In the genomic region with DNA sequence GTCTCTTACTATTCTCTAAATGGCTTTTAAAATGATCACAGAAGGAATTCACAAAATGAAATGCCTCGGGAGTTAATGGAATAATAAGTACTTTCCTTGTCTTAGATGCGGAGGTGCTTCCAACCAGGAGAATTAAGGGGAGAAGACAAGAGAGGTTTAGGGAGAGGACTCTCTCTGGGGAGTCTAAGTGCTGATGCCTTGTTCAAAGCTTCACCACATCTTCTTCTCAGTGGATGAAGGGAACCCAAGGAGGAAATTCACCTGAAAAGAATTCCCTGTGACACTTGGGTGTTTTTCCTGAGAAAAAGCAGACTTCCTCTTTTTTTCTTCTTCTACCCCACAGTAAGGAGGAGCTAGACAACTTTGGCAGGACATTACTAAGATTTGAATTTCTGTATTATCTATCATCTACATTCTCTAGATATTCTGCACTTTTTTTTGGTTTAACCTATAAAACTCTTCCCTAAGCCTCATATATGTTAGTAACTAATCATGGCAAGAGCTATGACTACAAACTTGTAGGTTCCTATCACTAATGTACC, we compare ENCODE assay signal across 34 cellular contexts.
"Had no signal": no experiment of that assay in that cellular context is flagged by ENCODE, and none has a peak within 500 bp of the region (broad histone marks: within the 10 kb centered on the region; RNA-seq: fewer than 3 reads in every experiment).

No MANE protein-coding gene starts in this region.

- H3K4me1 Mint-ChIP-seq: activated B cell treated with CpG ODN at 0.5 μM for 24 hours had no signal

- H3K9me3 Mint-ChIP-seq: activated B cell treated with CpG ODN at 0.5 μM for 24 hours; activated CD4-positive, alpha-beta memory T cell treated with anti-CD3 and anti-CD28 coated beads for 36 hours; activated naive CD4-positive, alpha-beta T cell treated with anti-CD3 and anti-CD28 coated beads for 36 hours; activated naive CD4-positive, alpha-beta T cell treated with anti-CD3 and anti-CD28 coated beads, Interleukin-2, amount 50 U/mL, for 72 hours; activated T-cell treated with anti-CD3 and anti-CD28 coated beads, Interleukin-2, amount 50 U/mL, for 4 hours; activated T-helper 1 cell treated with anti-CD3 and anti-CD28 coated beads, Interleukin-12 subunit alpha, Interleukin-12 subunit beta, Interleukin-2, Interleukin-4 antibody, amounts not matched to agents 30 ng/mL and 10 ng/mL and 1 ng/mL, durations not matched to agents 14 hours and 24 hours and 36 hours had no signal

- H3K4me1 ChIP-seq: adrenal gland, Peyer's patch, SJSA1 had no signal

- H3K27me3 Mint-ChIP-seq: activated B cell treated with CpG ODN at 0.5 μM for 24 hours; activated CD4-positive, alpha-beta memory T cell treated with anti-CD3 and anti-CD28 coated beads for 36 hours had no signal

- H3K4me3 Mint-ChIP-seq: activated B cell treated with CpG ODN at 0.5 μM for 24 hours; activated CD4-positive, alpha-beta memory T cell treated with anti-CD3 and anti-CD28 coated beads for 36 hours; activated naive CD4-positive, alpha-beta T cell treated with anti-CD3 and anti-CD28 coated beads for 36 hours; activated T-cell treated with anti-CD3 and anti-CD28 coated beads, Interleukin-2, amount 50 U/mL, for 4 hours; activated T-helper 1 cell treated with anti-CD3 and anti-CD28 coated beads, Interleukin-12 subunit alpha, Interleukin-12 subunit beta, Interleukin-2, Interleukin-4 antibody, amounts not matched to agents 30 ng/mL and 10 ng/mL and 1 ng/mL, durations not matched to agents 14 hours and 24 hours and 36 hours had no signal

- H3K27ac Mint-ChIP-seq: activated B cell treated with CpG ODN at 0.5 μM for 24 hours; activated CD4-positive, alpha-beta memory T cell treated with anti-CD3 and anti-CD28 coated beads for 36 hours; activated naive CD4-positive, alpha-beta T cell treated with anti-CD3 and anti-CD28 coated beads for 36 hours; activated naive CD4-positive, alpha-beta T cell treated with anti-CD3 and anti-CD28 coated beads, Interleukin-2, amount 50 U/mL, for 72 hours; activated T-helper 1 cell treated with anti-CD3 and anti-CD28 coated beads, Interleukin-12 subunit alpha, Interleukin-12 subunit beta, Interleukin-2, Interleukin-4 antibody, amounts not matched to agents 30 ng/mL and 10 ng/mL and 1 ng/mL, durations not matched to agents 14 hours and 24 hours and 36 hours had no signal

- H3K27me3 ChIP-seq: adrenal gland, brain microvascular endothelial cell, Peyer's patch, SJSA1 had no signal

- DNase-seq: activated B cell treated with CpG ODN at 0.5 μM for 24 hours; activated CD4-positive, alpha-beta memory T cell treated with anti-CD3 and anti-CD28 coated beads for 36 hours; activated CD4-positive, alpha-beta T cell treated with anti-CD3 and anti-CD28 coated beads for 4 hours; activated CD4-positive, alpha-beta T cell treated with anti-CD3 and anti-CD28 coated beads, Interleukin-2, amount 50 U/mL, for 1 hour; activated CD4-positive, CD25-positive, alpha-beta regulatory T cell treated with anti-CD3 and anti-CD28 coated beads, Interleukin-2, amount 50 U/mL, for 72 hours; activated CD8-positive, alpha-beta memory T cell treated with anti-CD3 and anti-CD28 coated beads, Interleukin-2, amount 50 U/mL, for 4 hours; activated gamma-delta T cell treated with Interleukin-2 at 50 U/mL for 16 hours; activated naive CD4-positive, alpha-beta T cell treated with anti-CD3 and anti-CD28 coated beads for 36 hours; activated T-cell treated with anti-CD3 and anti-CD28 coated beads for 4 hours; activated T-cell treated with anti-CD3 and anti-CD28 coated beads, Interleukin-2, amount 50 U/mL, for 4 hours; adrenal gland; anterior cingulate cortex; brain microvascular endothelial cell; NCI-H1105; NCI-H1436 treated with DMSO at 0.1 percent for 48 hours; NCI-H1694 treated with DMSO at 0.1 percent for 48 hours; NCI-H2029; NCI-H345; NCI-H510A; NCI-H526; NCI-H748 treated with DMSO at 0.1 percent for 48 hours; NK-92 treated with Interleukin-12 subunit alpha and Interleukin-12 subunit beta, amount 100 ng/mL, for 24 hours; PC-3; Peyer's patch; RPMI8226; SHP77 treated with DMSO at 0.1 percent for 48 hours; SW 1271; T-helper 1 cell; T-helper 2 cell; T-helper 9 cell had no signal

- H3K9me3 ChIP-seq: adrenal gland, Peyer's patch, SJSA1 had no signal

- H3K4me3 ChIP-seq: adrenal gland, K562, Peyer's patch, SJSA1 had no signal

- H3K36me3 ChIP-seq: brain microvascular endothelial cell had no signal

- H3K36me3 Mint-ChIP-seq: activated CD4-positive, alpha-beta memory T cell treated with anti-CD3 and anti-CD28 coated beads for 36 hours; activated naive CD4-positive, alpha-beta T cell treated with anti-CD3 and anti-CD28 coated beads, Interleukin-2, amount 50 U/mL, for 72 hours had no signal

- ATAC-seq: activated naive CD4-positive, alpha-beta T cell treated with anti-CD3 and anti-CD28 coated beads, Interleukin-2, amount 50 U/mL, for 72 hours; activated T-cell treated with anti-CD3 and anti-CD28 coated beads, Interleukin-2, amount 50 U/mL, for 4 hours; K562; PC-3 had no signal
